ENCODE assay signal across 23 cellular contexts in the genomic region with DNA sequence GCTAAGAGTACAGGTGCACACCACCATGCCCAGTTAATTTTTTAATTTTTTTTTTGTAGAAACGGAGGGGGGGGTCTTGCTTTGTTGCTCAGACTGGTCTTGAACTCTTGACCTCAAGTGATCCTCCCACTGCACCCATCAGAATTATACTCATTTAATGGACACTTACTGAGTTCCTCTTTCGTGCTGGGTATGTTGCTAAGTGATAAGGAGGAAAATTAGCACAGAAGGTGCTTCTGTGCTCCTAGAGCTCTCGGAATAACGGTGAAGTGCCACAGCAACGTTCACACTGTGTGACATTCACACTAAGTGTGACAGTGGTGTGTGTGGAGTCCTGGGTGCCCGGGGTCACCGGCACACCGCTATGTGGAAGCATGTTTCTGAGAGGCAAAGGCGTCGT.
"Had no signal": no experiment of that assay in that cellular context is flagged by ENCODE, and none has a peak within 500 bp of the region (broad histone marks: within the 10 kb centered on the region; RNA-seq: fewer than 3 reads in every experiment).

No MANE protein-coding gene starts in this region.

- H3K9me3 ChIP-seq: left ventricle myocardium inferior, ovary, right atrium auricular region, sigmoid colon, testis, tibial nerve had no signal

- H3K27ac ChIP-seq: hepatocyte, left ventricle myocardium inferior, neural progenitor cell, ovary, right atrium auricular region, sigmoid colon, skin epidermis, testis, tibial nerve had no signal

- FAIRE-seq: kidney had no signal

- H3K4me1 ChIP-seq: left ventricle myocardium inferior, right atrium auricular region, sigmoid colon, testis had no signal

- H3K4me3 ChIP-seq: hepatocyte, left ventricle myocardium inferior, lung, neural progenitor cell, ovary, right atrium auricular region, sigmoid colon, skin epidermis, testis, tibial nerve had no signal

- ATAC-seq: effector memory CD8-positive, alpha-beta T cell; left cardiac atrium; natural killer cell treated with Interleukin-12 subunit alpha and Interleukin-12 subunit beta and Interleukin-15 and Interleukin-18, amount 100 ng/mL, for 72 hours; stimulated activated naive B cell treated with anti-CD40 and anti-IgM and Interleukin-4, amounts not matched to agents 10 μg/mL and 1 μg/mL and 100 μg/mL, for 72 hours; stimulated activated naive CD8-positive, alpha-beta T cell treated with anti-CD3 and anti-CD28 coated beads, Interleukin-15, amount 100 ng/mL, for 72 hours had no signal

- DNase-seq: effector memory CD8-positive, alpha-beta T cell; foreskin melanocyte; head of caudate nucleus; kidney; left cardiac atrium; left ventricle myocardium inferior; mesenchymal stem cell; midbrain; nucleus accumbens; ovary; sigmoid colon; stimulated activated CD4-positive, alpha-beta T cell treated with anti-CD3 and anti-CD28 coated beads, Interleukin-2, amount 100 ng/mL, for 24 hours; stimulated activated CD4-positive, alpha-beta T cell treated with anti-CD3 and anti-CD28 coated beads, Interleukin-4, amount 100 ng/mL, for 4 hours; stimulated activated naive B cell treated with anti-CD40 and anti-IgM and Interleukin-4, amounts not matched to agents 10 μg/mL and 1 μg/mL and 100 μg/mL, for 72 hours; stimulated activated naive CD8-positive, alpha-beta T cell treated with anti-CD3 and anti-CD28 coated beads, Interleukin-15, amount 100 ng/mL, for 72 hours; testis had no signal

- H3K4me2 ChIP-seq: hepatocyte, neural progenitor cell had no signal
